ENCODE assay signal across 1 cellular context in the genomic region with DNA sequence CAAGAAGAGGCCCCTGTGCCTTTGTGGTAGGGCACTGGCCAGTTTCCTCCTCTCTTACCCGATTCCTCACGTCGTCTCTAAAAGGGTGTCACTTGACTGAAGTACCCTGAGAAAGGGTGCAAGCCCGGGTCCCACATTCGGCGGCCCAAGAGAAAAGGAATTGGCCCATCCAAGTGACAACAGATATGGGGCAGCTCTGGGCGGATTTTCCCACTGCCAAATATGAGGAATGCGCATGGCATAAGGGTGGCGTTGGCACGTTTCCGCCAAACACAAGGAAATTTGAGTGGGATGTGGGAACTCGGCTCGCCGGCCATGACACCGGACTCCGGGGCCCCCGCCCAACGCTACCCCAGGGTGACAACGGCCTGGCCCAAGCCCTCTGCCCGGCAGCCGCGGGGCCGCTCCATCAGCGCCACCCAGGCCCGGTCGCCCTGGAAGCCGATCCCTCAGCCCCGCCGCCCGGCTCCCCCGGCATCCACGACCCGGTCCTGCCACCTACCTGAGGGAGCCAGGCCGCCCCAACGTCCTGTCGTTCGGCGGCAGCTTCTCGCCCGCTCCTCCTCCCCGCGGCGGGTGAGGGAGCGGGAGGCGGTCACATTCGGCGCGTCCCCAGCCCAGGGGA.
TF ChIP-seq lines count a peak whose summit lies in the region.

No MANE protein-coding gene starts in this region.

TF ChIP-seq in HCT116, 20 proteins besides CTCF, POLR2A, EP300 and RAD21 (continued from another document):
- TF ChIP-seq, protein P1, sequence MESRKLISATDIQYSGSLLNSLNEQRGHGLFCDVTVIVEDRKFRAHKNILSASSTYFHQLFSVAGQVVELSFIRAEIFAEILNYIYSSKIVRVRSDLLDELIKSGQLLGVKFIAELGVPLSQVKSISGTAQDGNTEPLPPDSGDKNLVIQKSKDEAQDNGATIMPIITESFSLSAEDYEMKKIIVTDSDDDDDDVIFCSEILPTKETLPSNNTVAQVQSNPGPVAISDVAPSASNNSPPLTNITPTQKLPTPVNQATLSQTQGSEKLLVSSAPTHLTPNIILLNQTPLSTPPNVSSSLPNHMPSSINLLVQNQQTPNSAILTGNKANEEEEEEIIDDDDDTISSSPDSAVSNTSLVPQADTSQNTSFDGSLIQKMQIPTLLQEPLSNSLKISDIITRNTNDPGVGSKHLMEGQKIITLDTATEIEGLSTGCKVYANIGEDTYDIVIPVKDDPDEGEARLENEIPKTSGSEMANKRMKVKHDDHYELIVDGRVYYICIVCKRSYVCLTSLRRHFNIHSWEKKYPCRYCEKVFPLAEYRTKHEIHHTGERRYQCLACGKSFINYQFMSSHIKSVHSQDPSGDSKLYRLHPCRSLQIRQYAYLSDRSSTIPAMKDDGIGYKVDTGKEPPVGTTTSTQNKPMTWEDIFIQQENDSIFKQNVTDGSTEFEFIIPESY (IDR thresholded peaks at IDR 0.05; ENCODE audit: extremely low read depth, insufficient replicate concordance, low read length) = no peak
- TF ChIP-seq, protein P2, sequence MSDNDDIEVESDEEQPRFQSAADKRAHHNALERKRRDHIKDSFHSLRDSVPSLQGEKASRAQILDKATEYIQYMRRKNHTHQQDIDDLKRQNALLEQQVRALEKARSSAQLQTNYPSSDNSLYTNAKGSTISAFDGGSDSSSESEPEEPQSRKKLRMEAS (IDR thresholded peaks at IDR 0.05) = no peak
